Comparison of ENCODE assay signal across 15 cellular contexts in genomic region chr10:100101526-100102076, GRCh38. TPM values are rescaled to one million over a fixed set of nuclear protein-coding genes. Genes with fewer than 3 reads are reported as not detected.
DNase-seq lines count a peak whose midpoint lies in the region; ATAC-seq and TF ChIP-seq lines count a peak whose summit lies in the region.
"Had no signal": no experiment of that assay in that cellular context is flagged by ENCODE, and none has a peak within 500 bp of the region (broad histone marks: within the 10 kb centered on the region; RNA-seq: fewer than 3 reads in every experiment).

No MANE protein-coding gene starts in this region.

- peaks cover 10% of the 10 kb centered on the region for H3K9me3 Mint-ChIP-seq in MCF 10A (ENCODE audit: unreplicated experiment)
- H3K9me3 Mint-ChIP-seq in immature natural killer cell = no peaks in the 10 kb centered on the region

- H3K4me1 Mint-ChIP-seq in MCF 10A (ENCODE audit: insufficient read depth, unreplicated experiment) (no peaks in the 10 kb centered on the region), immature natural killer cell (no peaks in the 10 kb centered on the region)
- H3K4me1 Mint-ChIP-seq: IgD-negative memory B cell had no signal

- no peaks in the 10 kb centered on the region for H3K36me3 ChIP-seq in breast epithelium
- H3K36me3 ChIP-seq in RWPE2 (ENCODE audit: low read depth) = no peaks in the 10 kb centered on the region
- H3K36me3 ChIP-seq: pancreas had no signal

- H3K4me3 Mint-ChIP-seq in MCF 10A (ENCODE audit: unreplicated experiment) = no peak overlapping the region
- no peak overlapping the region for H3K4me3 Mint-ChIP-seq in immature natural killer cell
- H3K4me3 Mint-ChIP-seq: IgD-negative memory B cell had no signal

- ATAC-seq in RWPE2 (ENCODE audit: low read depth) (peak; percentile 57; the same call in 2 of the 3 replicates), GM21529 (IDR thresholded peaks at IDR 0.05; ENCODE audit: unreplicated experiment) (no peak), GM21447 (IDR thresholded peaks at IDR 0.05; ENCODE audit: unreplicated experiment) (no peak)
- ATAC-seq: body of pancreas had no signal

- no peaks in the 10 kb centered on the region for H3K36me3 Mint-ChIP-seq in MCF 10A (ENCODE audit: insufficient read depth, unreplicated experiment)
- no peaks in the 10 kb centered on the region for H3K36me3 Mint-ChIP-seq in immature natural killer cell
- H3K36me3 Mint-ChIP-seq: IgD-negative memory B cell had no signal

- H3K4me3 ChIP-seq in breast epithelium = no peak overlapping the region
- H3K4me3 ChIP-seq in RWPE2 (ENCODE audit: severe bottlenecking) = no peak overlapping the region
- no peak overlapping the region for H3K4me3 ChIP-seq in foreskin fibroblast (ENCODE audit: low read depth in 1 of 2, low read length in 2 of 2)
- H3K4me3 ChIP-seq: body of pancreas, pancreas had no signal

- TF ChIP-seq CTCF in MCF 10A (IDR thresholded peaks at IDR 0.05; ENCODE audit: unreplicated experiment) = no peak
- TF ChIP-seq CTCF in breast epithelium (IDR thresholded peaks at IDR 0.05) = no peak
- TF ChIP-seq CTCF in RWPE2 (IDR thresholded peaks at IDR 0.05; ENCODE audit: poor library complexity, severe bottlenecking) = no peak
- TF ChIP-seq CTCF in foreskin fibroblast (IDR thresholded peaks at IDR 0.05; ENCODE audit: low read depth, low read length) = no peak

- TF ChIP-seq POLR2A in breast epithelium (IDR thresholded peaks at IDR 0.05) = no peak

- H3K4me1 ChIP-seq in breast epithelium (no peaks in the 10 kb centered on the region), RWPE2 (ENCODE audit: insufficient read depth, poor library complexity, severe bottlenecking) (peaks cover 7% of the 10 kb centered on the region)
- H3K4me1 ChIP-seq: body of pancreas, pancreas had no signal

- peaks cover 0 to 23% of the 10 kb centered on the region in 2 donors for H3K9me3 ChIP-seq in breast epithelium
- H3K9me3 ChIP-seq in RWPE2 (ENCODE audit: severe bottlenecking) = peaks cover 2% of the 10 kb centered on the region
- H3K9me3 ChIP-seq: body of pancreas, pancreas had no signal

- no peaks in the 10 kb centered on the region for H3K27me3 ChIP-seq in breast epithelium
- H3K27me3 ChIP-seq in RWPE2 (ENCODE audit: insufficient read depth, poor library complexity, severe bottlenecking) = no peaks in the 10 kb centered on the region
- H3K27me3 ChIP-seq: body of pancreas, pancreas had no signal

- no peak overlapping the region for H3K27ac ChIP-seq in breast epithelium
- H3K27ac ChIP-seq in RWPE2 (ENCODE audit: poor library complexity, severe bottlenecking) = no peak overlapping the region
- H3K27ac ChIP-seq: body of pancreas, pancreas had no signal

- H3K27me3 Mint-ChIP-seq in MCF 10A (ENCODE audit: insufficient read depth, unreplicated experiment) (no peaks in the 10 kb centered on the region), immature natural killer cell (ENCODE audit: low read depth in 3 of 3) (peaks cover 0 to 13% (median 6%) of the 10 kb centered on the region in 3 donors)

- no peak overlapping the region for H3K27ac Mint-ChIP-seq in MCF 10A (ENCODE audit: low read depth, unreplicated experiment)
- H3K27ac Mint-ChIP-seq in immature natural killer cell = no peak overlapping the region
- H3K27ac Mint-ChIP-seq: IgD-negative memory B cell had no signal

- BruUV-seq in MCF 10A (replicated peaks; lab: Mats Ljungman, UMichigan) = no TSS peak

- intact Hi-C loops in MCF 10A (cut with micrococcal nuclease) = no loop called here
- intact Hi-C loops in breast epithelium (cut with DNase I; ENCODE audit: low total_unique reads) = no loop called here

- CTCF ChIA-PET in MCF 10A (lab: Yijun Ruan, JAX) = interaction anchor here (0.5 to 2.3 kb wide), 5 partner anchors 56 to 272 kb away, joined by 3 to 11 read pairs (median 4); no protein-coding TSS in a partner anchor

- DNase-seq in MCF 10A (ENCODE audit: unreplicated experiment) (peak; percentile 30), breast epithelium (ENCODE audit: low spot score in 2 of 2) (no peak), RWPE2 (ENCODE audit: low spot score) (no peak), foreskin fibroblast (peak; percentile 28 to 35), immature natural killer cell (no peak), NCI-H187 treated with DMSO at 0.1 percent for 48 hours (lab: John Stamatoyannopoulos, UW) (no peak)
- DNase-seq: activated CD4-positive, alpha-beta T cell treated with anti-CD3 and anti-CD28 coated beads, Interleukin-2, amount 50 U/mL, for 48 hours; activated effector memory CD4-positive, alpha-beta T cell treated with Interleukin-2 at 50 U/mL for 16 hours; body of pancreas; pancreas had no signal

- POLR2A ChIA-PET in MCF 10A (lab: Yijun Ruan, JAX) = no interaction called here

RNA-seq across cellular contexts. Expression of gene CPN1, which starts 19.9 kb away (rescaled TPM):
- total RNA-seq in MCF 10A (2022) = not detected in 2 replicates
- not detected for total RNA-seq in breast epithelium
- not detected for polyA plus RNA-seq in immature natural killer cell
- total RNA-seq: body of pancreas; T-helper 1 cell treated with Interleukin-12 subunit alpha and Interleukin-12 subunit beta and Interleukin-4 antibody, amounts not matched to agents 30 ng/mL and 1 ng/mL, for 36 hours had no signal
- polyA plus RNA-seq: AG04450, IgD-negative memory B cell, pancreas had no signal

Comparison
In these comparisons a context has a peak if more than half of its experiments do, and no peak if none do; other contexts are left out.
1. DNase-seq: peak in MCF 10A (single experiment) and foreskin fibroblast (2 of 2); none in breast epithelium (0 of 2), RWPE2 (single experiment), immature natural killer cell (0 of 3) and NCI-H187 treated with DMSO at 0.1 percent for 48 hours (single experiment).